ENCODE assay signal across 20 cellular contexts in genomic region chr7:495761-496321, GRCh38. TPM values are rescaled to one million over a fixed set of nuclear protein-coding genes. Genes with fewer than 3 reads are reported as not detected.
DNase-seq lines count a peak whose midpoint lies in the region; ATAC-seq, FAIRE-seq and TF ChIP-seq lines count a peak whose summit lies in the region.
"Had no signal": no experiment of that assay in that cellular context is flagged by ENCODE, and none has a peak within 500 bp of the region (broad histone marks: within the 10 kb centered on the region; RNA-seq: fewer than 3 reads in every experiment).

No MANE protein-coding gene starts in this region.

- whole genome bisulfite sequencing in pancreas, 2 donors: 80 to 83% methylated on average over 18 of the region's 18 CpGs

- H3K9ac ChIP-seq in BLaER1: no peak overlapping the region
- H3K9ac ChIP-seq: KMS-11 had no signal

- no peak overlapping the region for H3K4me3 Mint-ChIP-seq in WTC11
- no peak overlapping the region for H3K4me3 Mint-ChIP-seq in immature natural killer cell
- no peak overlapping the region for H3K4me3 Mint-ChIP-seq in activated naive CD8-positive, alpha-beta T cell treated with anti-CD3 and anti-CD28 coated beads, Interleukin-2, amount 50 U/mL, for 24 hours
- H3K4me3 Mint-ChIP-seq: activated T-helper 1 cell treated with anti-CD3 and anti-CD28 coated beads, Interleukin-12 subunit alpha, Interleukin-12 subunit beta, Interleukin-2, Interleukin-4 antibody, amounts not matched to agents 30 ng/mL and 10 ng/mL and 1 ng/mL, durations not matched to agents 14 hours and 24 hours and 36 hours; naive B cell had no signal

- H3K4me3 ChIP-seq in BLaER1 (peak overlapping the region; percentile 36; the same call in 1 of the 2 replicates), left ventricle myocardium inferior (no peak overlapping the region), pancreas (no peak overlapping the region)
- H3K4me3 ChIP-seq: ovary, Peyer's patch, vagina had no signal

- ATAC-seq in WTC11 (peak; percentile 25), pancreas (peak in 2 of 4 donors; percentile 2 to 4), GM18868 (IDR thresholded peaks at IDR 0.05; ENCODE audit: unreplicated experiment) (no peak)
- ATAC-seq in activated naive CD8-positive, alpha-beta T cell treated with anti-CD3 and anti-CD28 coated beads, Interleukin-2, amount 50 U/mL, for 24 hours: no peak

- TF ChIP-seq CTCF in WTC11 (IDR thresholded peaks at IDR 0.05) (no peak), left ventricle myocardium inferior (IDR thresholded peaks at IDR 0.05; ENCODE audit: borderline replicate concordance) (no peak), pancreas (IDR thresholded peaks at IDR 0.05) (no peak)

- H3K36me3 Mint-ChIP-seq in WTC11 (peaks cover 41% of the 10 kb centered on the region), immature natural killer cell (no peaks in the 10 kb centered on the region)
- H3K36me3 Mint-ChIP-seq in activated naive CD8-positive, alpha-beta T cell treated with anti-CD3 and anti-CD28 coated beads, Interleukin-2, amount 50 U/mL, for 24 hours (ENCODE audit: low read depth): peaks cover 9% of the 10 kb centered on the region
- H3K36me3 Mint-ChIP-seq: naive B cell had no signal

- H3K4me1 Mint-ChIP-seq in WTC11 (peaks cover 20% of the 10 kb centered on the region), immature natural killer cell (no peaks in the 10 kb centered on the region)
- peaks cover 4% of the 10 kb centered on the region for H3K4me1 Mint-ChIP-seq in activated naive CD8-positive, alpha-beta T cell treated with anti-CD3 and anti-CD28 coated beads, Interleukin-2, amount 50 U/mL, for 24 hours

- no peak for FAIRE-seq in pancreas (lab: Jason Lieb, UNC)
- FAIRE-seq: small intestine had no signal

- peaks cover 17% of the 10 kb centered on the region for H4K20me1 ChIP-seq in BLaER1

- no peaks in the 10 kb centered on the region for H3K36me3 ChIP-seq in BLaER1
- peaks cover 54% of the 10 kb centered on the region for H3K36me3 ChIP-seq in left ventricle myocardium inferior
- H3K36me3 ChIP-seq in pancreas: peaks cover 0 to 38% (median 12%) of the 10 kb centered on the region in 3 donors
- H3K36me3 ChIP-seq: ovary had no signal

- peak overlapping the region; percentile 49 for H3K27ac Mint-ChIP-seq in WTC11
- H3K27ac Mint-ChIP-seq in immature natural killer cell: no peak overlapping the region
- no peak overlapping the region for H3K27ac Mint-ChIP-seq in activated naive CD8-positive, alpha-beta T cell treated with anti-CD3 and anti-CD28 coated beads, Interleukin-2, amount 50 U/mL, for 24 hours
- H3K27ac Mint-ChIP-seq: activated T-helper 1 cell treated with anti-CD3 and anti-CD28 coated beads, Interleukin-12 subunit alpha, Interleukin-12 subunit beta, Interleukin-2, Interleukin-4 antibody, amounts not matched to agents 30 ng/mL and 10 ng/mL and 1 ng/mL, durations not matched to agents 14 hours and 24 hours and 36 hours had no signal

- H3K9me3 Mint-ChIP-seq in WTC11 (no peaks in the 10 kb centered on the region), immature natural killer cell (no peaks in the 10 kb centered on the region)
- no peaks in the 10 kb centered on the region for H3K9me3 Mint-ChIP-seq in activated naive CD8-positive, alpha-beta T cell treated with anti-CD3 and anti-CD28 coated beads, Interleukin-2, amount 50 U/mL, for 24 hours
- H3K9me3 Mint-ChIP-seq: activated T-helper 1 cell treated with anti-CD3 and anti-CD28 coated beads, Interleukin-12 subunit alpha, Interleukin-12 subunit beta, Interleukin-2, Interleukin-4 antibody, amounts not matched to agents 30 ng/mL and 10 ng/mL and 1 ng/mL, durations not matched to agents 14 hours and 24 hours and 36 hours had no signal

- H3K27ac ChIP-seq in BLaER1: 0 out of 2 replicates have a peak overlapping the region, but pooled peaks have one; percentile 22
- H3K27ac ChIP-seq in left ventricle myocardium inferior (replicated peaks): no peak overlapping the region
- H3K27ac ChIP-seq in pancreas: peak overlapping the region in 1 of 4 donors; percentile 12
- H3K27ac ChIP-seq: KMS-11, ovary, Peyer's patch, vagina had no signal

- DNase-seq in WTC11 (ENCODE audit: low spot score) (no peak), left ventricle myocardium inferior (peak; percentile 12), pancreas (peak in 4 of 6 donors; percentile 11 to 77 (median 56)), immature natural killer cell (no peak)
- no peak for DNase-seq in activated naive CD4-positive, alpha-beta T cell (lab: John Stamatoyannopoulos, UW)
- DNase-seq in activated naive CD8-positive, alpha-beta T cell treated with anti-CD3 and anti-CD28 coated beads, Interleukin-2, amount 50 U/mL, for 24 hours: no peak
- DNase-seq: C1 segment of cervical spinal cord; HCEC 1CT; naive B cell; NCI-H2029; NCI-H345; ovary; small intestine; stimulated activated CD4-positive, alpha-beta T cell treated with anti-CD3 and anti-CD28 coated beads, Interleukin-4, amount 100 ng/mL, for 4 hours had no signal

- peak overlapping the region; percentile 79 for H3K4me2 ChIP-seq in BLaER1
- H3K4me2 ChIP-seq: KMS-11 had no signal

- POLR2A ChIA-PET in WTC11 (lab: Charles Lee): no interaction called here

- H3K27me3 Mint-ChIP-seq in WTC11 (ENCODE audit: low read depth): no peaks in the 10 kb centered on the region; the same call in 1 of the 2 replicates
- H3K27me3 Mint-ChIP-seq in immature natural killer cell (ENCODE audit: low read depth in 3 of 3): peaks cover 0 to 2% (median 1%) of the 10 kb centered on the region in 3 donors
- H3K27me3 Mint-ChIP-seq in activated naive CD8-positive, alpha-beta T cell treated with anti-CD3 and anti-CD28 coated beads, Interleukin-2, amount 50 U/mL, for 24 hours: no peaks in the 10 kb centered on the region
- H3K27me3 Mint-ChIP-seq: naive B cell had no signal

- intact Hi-C loops in left ventricle myocardium inferior (cut with micrococcal nuclease): no loop called here
- intact Hi-C loops in pancreas (cut with DNase I): loop anchor here in 1 of 3 donors (10.0 kb wide), 1 partner anchor 131 kb away; no protein-coding TSS in a partner anchor

- no peaks in the 10 kb centered on the region for H3K27me3 ChIP-seq in BLaER1
- H3K27me3 ChIP-seq in left ventricle myocardium inferior (ENCODE audit: low read depth): no peaks in the 10 kb centered on the region
- H3K27me3 ChIP-seq in pancreas: no peaks in the 10 kb centered on the region
- H3K27me3 ChIP-seq: ovary, Peyer's patch, vagina had no signal

- H3K9me3 ChIP-seq in BLaER1: peaks cover 20% of the 10 kb centered on the region
- no peaks in the 10 kb centered on the region for H3K9me3 ChIP-seq in left ventricle myocardium inferior (replicated peaks)
- no peaks in the 10 kb centered on the region for H3K9me3 ChIP-seq in pancreas
- H3K9me3 ChIP-seq: ovary, Peyer's patch, vagina had no signal

- CTCF ChIA-PET in WTC11 (lab: Charles Lee): no interaction called here

- H3K4me1 ChIP-seq in BLaER1 (peaks cover 68% of the 10 kb centered on the region), left ventricle myocardium inferior (peaks cover 15% of the 10 kb centered on the region), pancreas (peaks cover 0 to 8% (median 0%) of the 10 kb centered on the region in 3 donors)
- H3K4me1 ChIP-seq: Peyer's patch, vagina had no signal

TF ChIP-seq in WTC11, 78 proteins besides CTCF, POLR2A, EP300 and RAD21 (continues in another document):
- no peak for TF ChIP-seq FOXP1 (CRISPR knock-in tag; IDR thresholded peaks at IDR 0.05; ENCODE audit: borderline replicate concordance)
- no peak for TF ChIP-seq FOXP4 (CRISPR knock-in tag; IDR thresholded peaks at IDR 0.05)
- TF ChIP-seq NR3C1 (CRISPR knock-in tag; conservative IDR thresholded peaks at IDR 0.05; ENCODE audit: low read depth): no peak
- TF ChIP-seq SOX15 (CRISPR knock-in tag; IDR thresholded peaks at IDR 0.05): no peak

RNA-seq across cellular contexts. Expression of gene PDGFA, which starts 23.8 kb away (rescaled TPM):
- total RNA-seq in WTC11 (2021): 114 to 131 TPM (median 129 TPM) in 3 replicates
- 26.0 TPM for total RNA-seq in left ventricle myocardium inferior
- 100 to 1,000 TPM in 1 of 6 donors, 10 to 100 TPM in 5; 54.1 to 175 (median 81.5) TPM for total RNA-seq in pancreas
- 10 to 100 TPM; 53.3 to 60.4 TPM for polyA plus RNA-seq in pancreas
- polyA plus RNA-seq in immature natural killer cell: under 1 TPM in 2 of 3 donors, not detected in 1; 0.29 to 0.59 TPM

Comparison
In these comparisons a context has a peak if more than half of its experiments do, and no peak if none do; other contexts are left out.
1. DNase-seq: peak in left ventricle myocardium inferior (single experiment) and pancreas (4 of 6); none in WTC11 (single experiment), immature natural killer cell (0 of 3), activated naive CD4-positive, alpha-beta T cell (0 of 4) and activated naive CD8-positive, alpha-beta T cell treated with anti-CD3 and anti-CD28 coated beads, Interleukin-2, amount 50 U/mL, for 24 hours (single experiment).